9 cellular contexts compared by ENCODE assay signal in genomic region chrX:49271341-49271740, GRCh38. TPM values are rescaled to one million over a fixed set of nuclear protein-coding genes. Genes with fewer than 3 reads are reported as not detected.
DNase-seq lines count a peak whose midpoint lies in the region; ATAC-seq and TF ChIP-seq lines count a peak whose summit lies in the region.
"Had no signal": no experiment of that assay in that cellular context is flagged by ENCODE, and none has a peak within 500 bp of the region (broad histone marks: within the 10 kb centered on the region; RNA-seq: fewer than 3 reads in every experiment).

No MANE protein-coding gene starts in this region.

- TF ChIP-seq CTCF in mesothelial cell of epicardium (IDR thresholded peaks at IDR 0.05; ENCODE audit: unreplicated experiment), result no peak

- DNase-seq in DMS53 treated with DMSO at 0.1 percent for 48 hours (lab: John Stamatoyannopoulos, UW; ENCODE audit: unreplicated experiment) (peak; percentile 2), T-cell (no peak), mesothelial cell of epicardium (ENCODE audit: low spot score in 2 of 2, unreplicated experiment in 2 of 2) (no peak), COLO829 (ENCODE audit: low spot score) (no peak), AG08396 (ENCODE audit: low spot score) (no peak)
- no peak for DNase-seq in stimulated activated naive CD4-positive, alpha-beta T cell (lab: John Stamatoyannopoulos, UW)
- DNase-seq: KBM-7 had no signal

- H3K36me3 Mint-ChIP-seq in T-cell (peaks cover 12% of the 10 kb centered on the region), mesothelial cell of epicardium (peaks cover 2% of the 10 kb centered on the region)

- H3K27me3 Mint-ChIP-seq in T-cell (no peaks in the 10 kb centered on the region), mesothelial cell of epicardium (ENCODE audit: low read depth) (no peaks in the 10 kb centered on the region)

- H3K4me1 Mint-ChIP-seq in T-cell (peaks cover 59 to 71% (median 64%) of the 10 kb centered on the region in 3 donors), mesothelial cell of epicardium (peaks cover 24% of the 10 kb centered on the region)

- H3K27ac Mint-ChIP-seq in T-cell (peak overlapping the region; percentile 88 to 96), mesothelial cell of epicardium (peak overlapping the region; percentile 54)

- ATAC-seq in T-cell (replicated peaks in 1 of 4), result no peak

- no peaks in the 10 kb centered on the region for H3K9me3 Mint-ChIP-seq in T-cell
- H3K9me3 Mint-ChIP-seq in mesothelial cell of epicardium, result peaks cover 16% of the 10 kb centered on the region

- POLR2A ChIA-PET in T-cell (lab: Charles Lee), result no interaction called here

- CTCF ChIA-PET in T-cell (lab: Charles Lee), result no interaction called here

- H3K4me3 Mint-ChIP-seq in T-cell, result peak overlapping the region; percentile 70 to 80 (median 78)
- peak overlapping the region; percentile 48 for H3K4me3 Mint-ChIP-seq in mesothelial cell of epicardium

RNA-seq across cellular contexts. Expression of gene PPP1R3F, which starts 1.7 kb away (rescaled TPM):
- total RNA-seq in T-cell (10 to 100 TPM; 11.7 to 20.8 (median 17.5) TPM), mesothelial cell of epicardium (8.9 to 11.4 TPM (median 9.6 TPM) in 3 replicates)

RNA-seq across cellular contexts. Expression of gene FOXP3, which starts 6.8 kb away (rescaled TPM):
- total RNA-seq in T-cell (10 to 100 TPM in 4 of 5 donors, 1 to 10 TPM in 1; 9.0 to 30.1 (median 21.7) TPM), mesothelial cell of epicardium (0.27 to 0.34 TPM (median 0.32 TPM) in 3 replicates)

RNA-seq across cellular contexts. Expression of gene GAGE10, which starts 32.1 kb away (rescaled TPM):
- total RNA-seq in T-cell (under 1 TPM in 1 of 5 donors, not detected in 4; 0.66 TPM), mesothelial cell of epicardium (not detected in 3 replicates)
- total RNA-seq: H1, SK-MEL-5 had no signal

RNA-seq across cellular contexts. Expression of gene CCDC22, which starts 36.1 kb away (rescaled TPM):
- total RNA-seq in T-cell, result 10 to 100 TPM; 21.0 to 34.9 (median 33.1) TPM
- total RNA-seq in mesothelial cell of epicardium, result 15.4 to 17.5 TPM (median 15.7 TPM) in 3 replicates

RNA-seq across cellular contexts. Expression of gene CACNA1F, which starts 38.2 kb away (rescaled TPM):
- 1 to 10 TPM; 1.4 to 1.9 (median 1.6) TPM for total RNA-seq in T-cell
- 0.32 to 0.75 TPM (median 0.47 TPM) in 3 replicates for total RNA-seq in mesothelial cell of epicardium
- total RNA-seq: SK-MEL-5 had no signal
